1 cellular context compared by ENCODE assay signal in genomic region chr17:75542184-75542583, GRCh38.
TF ChIP-seq lines count a peak whose summit lies in the region.

No MANE protein-coding gene starts in this region.

TF ChIP-seq in HepG2, 621 proteins besides CTCF, POLR2A, EP300 and RAD21:
- TF ChIP-seq ZBTB14 (CRISPR knock-in tag; IDR thresholded peaks at IDR 0.05) (no peak), ZNF891 (CRISPR knock-in tag; IDR thresholded peaks at IDR 0.05) (peak; percentile 12; the same call in 1 of the 2 replicates), ZBTB3 (CRISPR knock-in tag; IDR thresholded peaks at IDR 0.05; ENCODE audit: borderline replicate concordance, low read depth) (no peak), ZFP36 (IDR thresholded peaks at IDR 0.05; ENCODE audit: borderline replicate concordance, low read depth, low read length, partially characterized antibody) (no peak), ARID2 (CRISPR knock-in tag; IDR thresholded peaks at IDR 0.05; ENCODE audit: borderline replicate concordance) (no peak), ZNF713 (CRISPR knock-in tag; IDR thresholded peaks at IDR 0.05) (no peak), HNF4G (IDR thresholded peaks at IDR 0.05; ENCODE audit: borderline replicate concordance, low read depth, low read length) (no peak), HNF4G (CRISPR knock-in tag; IDR thresholded peaks at IDR 0.05; ENCODE audit: borderline replicate concordance, low read depth) (no peak)
